ENCODE assay signal across 13 cellular contexts in the genomic region with DNA sequence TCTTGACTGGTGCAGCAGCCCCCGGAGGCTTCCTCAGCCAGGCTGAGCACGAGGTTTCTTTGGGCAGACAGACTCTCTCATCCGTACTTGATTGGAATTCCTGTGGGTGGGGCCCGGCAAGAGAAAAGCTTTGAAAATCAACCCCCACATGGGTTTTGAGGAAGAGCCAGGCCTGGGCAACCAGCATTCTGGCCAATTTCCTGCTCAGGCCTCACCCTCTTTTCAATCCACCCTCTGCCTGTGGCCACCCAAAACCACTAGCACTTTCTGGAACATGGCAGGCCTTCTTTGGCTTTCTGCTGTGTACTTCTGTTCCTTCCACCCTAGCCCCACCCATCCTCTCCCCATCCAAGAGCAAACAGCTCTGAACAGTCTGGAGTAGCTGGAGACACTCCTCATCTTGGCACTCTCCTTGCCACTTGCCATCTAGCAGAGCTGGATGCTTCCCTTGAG. TPM values are rescaled to one million over a fixed set of nuclear protein-coding genes. Genes with fewer than 3 reads are reported as not detected.
DNase-seq lines count a peak whose midpoint lies in the region; ATAC-seq and TF ChIP-seq lines count a peak whose summit lies in the region.
"Had no signal": no experiment of that assay in that cellular context is flagged by ENCODE, and none has a peak within 500 bp of the region (broad histone marks: within the 10 kb centered on the region; RNA-seq: fewer than 3 reads in every experiment).

No MANE protein-coding gene starts in this region.

- DNase-seq in left ventricle myocardium superior: no peak
- no peak for DNase-seq in right cardiac atrium
- peak; percentile 91 for DNase-seq in colonic mucosa
- peak; percentile 42 for DNase-seq in mesendoderm
- no peak for DNase-seq in SIG-M5 (lab: John Stamatoyannopoulos, UW)
- DNase-seq in ecto neural progenitor cell (ENCODE audit: low spot score): no peak
- no peak for DNase-seq in aorta
- DNase-seq: activated effector memory CD4-positive, alpha-beta T cell treated with anti-CD3 and anti-CD28 coated beads, Interleukin-2, amount 50 U/mL, for 16 hours; GF-D8 had no signal

- H2AK5ac ChIP-seq in mesendoderm (ENCODE audit: low read length): no peak overlapping the region

- no peak overlapping the region for H4K8ac ChIP-seq in mesendoderm (ENCODE audit: low read depth, low read length)

- H4K5ac ChIP-seq in mesendoderm (ENCODE audit: low read length): no peak overlapping the region

- H3K79me2 ChIP-seq in mesendoderm (ENCODE audit: control insufficient read depth, insufficient read depth, low read length): no peaks in the 10 kb centered on the region

- H3K23ac ChIP-seq in mesendoderm (ENCODE audit: low read length): no peak overlapping the region

- H3K9me3 ChIP-seq in right cardiac atrium (ENCODE audit: control insufficient read depth, low read length) (no peaks in the 10 kb centered on the region), colonic mucosa (no peaks in the 10 kb centered on the region), aorta (ENCODE audit: control insufficient read depth, low read length) (no peaks in the 10 kb centered on the region)

- no peak overlapping the region for H3K4me2 ChIP-seq in mesendoderm (ENCODE audit: low read length)
- H3K4me2 ChIP-seq: smooth muscle cell had no signal

- no peak overlapping the region for H3K4ac ChIP-seq in mesendoderm (ENCODE audit: low read depth, low read length)

- TF ChIP-seq CTCF in colonic mucosa (IDR thresholded peaks at IDR 0.05): no peak

- H3K9ac ChIP-seq in colonic mucosa (ENCODE audit: low read depth in 2 of 2, low read length in 2 of 2) (peak overlapping the region in 1 of 2 donors; percentile 43), mesendoderm (ENCODE audit: low read length) (no peak overlapping the region)

- no peak overlapping the region for H3K4me3 ChIP-seq in right cardiac atrium (ENCODE audit: low read length)
- no peak overlapping the region for H3K4me3 ChIP-seq in colonic mucosa
- H3K4me3 ChIP-seq in mesendoderm (ENCODE audit: low read length): no peak overlapping the region
- H3K4me3 ChIP-seq in aorta (ENCODE audit: low read length in 2 of 2): no peak overlapping the region
- H3K4me3 ChIP-seq: K562, smooth muscle cell had no signal

- H2BK5ac ChIP-seq in mesendoderm (ENCODE audit: low read length): no peak overlapping the region

- no peaks in the 10 kb centered on the region for H3K27me3 ChIP-seq in right cardiac atrium (ENCODE audit: control insufficient read depth, insufficient read depth)
- H3K27me3 ChIP-seq in colonic mucosa: no peaks in the 10 kb centered on the region
- H3K27me3 ChIP-seq in mesendoderm (ENCODE audit: insufficient read depth, low read length, poor library complexity): no peaks in the 10 kb centered on the region
- H3K27me3 ChIP-seq in aorta (ENCODE audit: control insufficient read depth in 1 of 2, insufficient read depth in 2 of 2, low read length in 1 of 2): no peaks in the 10 kb centered on the region

- no peak overlapping the region for H3K56ac ChIP-seq in mesendoderm (ENCODE audit: low read length)

- 61% methylated on average over 4 of the region's 4 CpGs for WGBS in right cardiac atrium
- no CpG with 5 or more reads among the region's 4 CpGs for WGBS in mesendoderm (ENCODE audit: extremely low coverage, insufficient coverage, low lambda C conversion rate)
- 73 to 76% methylated on average over 4 of the region's 4 CpGs for WGBS in aorta, 2 donors

- H3K27ac ChIP-seq in right cardiac atrium (ENCODE audit: low read length) (no peak overlapping the region), colonic mucosa (peak overlapping the region; percentile 82), mesendoderm (ENCODE audit: low read depth, low read length) (no peak overlapping the region), aorta (ENCODE audit: low read depth in 1 of 2, low read length in 2 of 2) (no peak overlapping the region)

- peaks cover 1% of the 10 kb centered on the region for H3K79me1 ChIP-seq in mesendoderm (ENCODE audit: low read length)

- no peak overlapping the region for H3K18ac ChIP-seq in mesendoderm (ENCODE audit: low read length)

- no peak overlapping the region for H2BK15ac ChIP-seq in mesendoderm (replicated peaks; ENCODE audit: low read depth)

- H3K36me3 ChIP-seq in colonic mucosa (no peaks in the 10 kb centered on the region), mesendoderm (ENCODE audit: control insufficient read depth, insufficient read depth, low read length) (no peaks in the 10 kb centered on the region), aorta (ENCODE audit: control insufficient read depth in 1 of 2, insufficient read depth in 2 of 2, low read length in 1 of 2) (no peaks in the 10 kb centered on the region)

- no peak overlapping the region for H2BK120ac ChIP-seq in mesendoderm (ENCODE audit: low read depth, low read length)

- peak; percentile 15 for ATAC-seq in left ventricle myocardium superior
- ATAC-seq in right cardiac atrium: no peak
- ATAC-seq in GM21367 (IDR thresholded peaks at IDR 0.05; ENCODE audit: unreplicated experiment): no peak
- ATAC-seq in aorta (ENCODE audit: low FRiP score): no peak
- ATAC-seq: K562, Right ventricle myocardium inferior had no signal

- H3K4me1 ChIP-seq in right cardiac atrium (ENCODE audit: control insufficient read depth, insufficient read depth, low read length) (peaks cover 3% of the 10 kb centered on the region), colonic mucosa (no peaks in the 10 kb centered on the region), mesendoderm (ENCODE audit: control insufficient read depth, low read depth, low read length) (no peaks in the 10 kb centered on the region), aorta (ENCODE audit: control insufficient read depth in 1 of 2, insufficient read depth in 2 of 2, low read length in 2 of 2) (no peaks in the 10 kb centered on the region)

- intact Hi-C loops in left ventricle myocardium superior (cut with micrococcal nuclease) (no loop called here), right cardiac atrium (cut with DNase I) (no loop called here), colonic mucosa (cut with DNase I) (no loop called here), aorta (cut with DNase I) (no loop called here)

RNA-seq across cellular contexts. Expression of a gene that starts 5.9 kb away (rescaled TPM):
- total RNA-seq in left ventricle myocardium superior: 2.1 TPM
- total RNA-seq in right cardiac atrium: 1 to 10 TPM; 3.9 to 9.2 (median 4.6) TPM
- 1.6 TPM for polyA plus RNA-seq in right cardiac atrium
- 100 to 1,000 TPM in 1 of 2 donors, 10 to 100 TPM in 1; 71.4 to 102 TPM for total RNA-seq in colonic mucosa
- polyA plus RNA-seq in mesendoderm (2013, experiment 1 of 2): 7.4 TPM
- polyA plus RNA-seq in mesendoderm (2013, experiment 2 of 2): 8.0 TPM
- total RNA-seq in aorta: 10 to 100 TPM in 1 of 2 donors, 1 to 10 TPM in 1; 7.8 to 15.3 TPM
- polyA plus RNA-seq in aorta: 1 to 10 TPM in 1 of 2 donors, under 1 TPM in 1; 0.08 to 1.8 TPM

Comparison
In these comparisons a context has a peak if more than half of its experiments do, and no peak if none do; other contexts are left out.
1. DNase-seq: peak in colonic mucosa (single experiment) and mesendoderm (single experiment); none in left ventricle myocardium superior (single experiment), right cardiac atrium (0 of 3), SIG-M5 (single experiment), ecto neural progenitor cell (single experiment) and aorta (0 of 2).
2. RNA of a gene that starts 5.9 kb away (total RNA-seq): 71.4 to 102 TPM in colonic mucosa; 7.8 to 15.3 TPM in aorta, 3.9 to 9.2 TPM in right cardiac atrium and 2.1 TPM in left ventricle myocardium superior (single experiment); every median in the first group is over 4 times any median in the second.